2 cellular contexts compared by ENCODE assay signal in genomic region chr1:100903777-100904176, GRCh38.
TF ChIP-seq lines count a peak whose summit lies in the region.

No MANE protein-coding gene starts in this region.

TF ChIP-seq in WTC11, 78 proteins besides CTCF, POLR2A, EP300 and RAD21 (continued from another document):
- TF ChIP-seq HMGA2 (CRISPR knock-in tag; IDR thresholded peaks at IDR 0.05) = peak; percentile 56; the same call in 1 of the 2 replicates
- TF ChIP-seq ELF4 (CRISPR knock-in tag; IDR thresholded peaks at IDR 0.05; ENCODE audit: low read depth) = no peak

TF ChIP-seq in K562, 482 proteins besides CTCF, POLR2A, EP300 and RAD21 (continued from another document):
- TF ChIP-seq CSDE1 (IDR thresholded peaks at IDR 0.05) (no peak), SAFB (IDR thresholded peaks at IDR 0.05; ENCODE audit: borderline replicate concordance, low read depth, low read length) (0 out of 2 replicates have a peak, but pooled peaks have one; percentile 17), KHSRP (IDR thresholded peaks at IDR 0.05) (no peak), ZBTB40 (IDR thresholded peaks at IDR 0.05) (no peak), ZBTB40 (CRISPR knock-in tag; IDR thresholded peaks at IDR 0.05) (no peak), DNMT1 (IDR thresholded peaks at IDR 0.05) (no peak), ATF1 (CRISPR knock-in tag; IDR thresholded peaks at IDR 0.05) (no peak), ATF1 (tag; IDR thresholded peaks at IDR 0.05) (no peak), DACH1 (IDR thresholded peaks at IDR 0.05; ENCODE audit: partially characterized antibody) (peak; percentile 97)
